7 cellular contexts compared by ENCODE assay signal in genomic region chr2:7083580-7084509, GRCh38.
A peak's percentile ranks its signal among the peaks of the same experiment; 100 is the strongest.
DNase-seq lines count a peak whose midpoint lies in the region; ATAC-seq and TF ChIP-seq lines count a peak whose summit lies in the region.

No MANE protein-coding gene starts in this region.

- no peaks in the 10 kb centered on the region for H3K4me1 ChIP-seq in HEK293 (ENCODE audit: control insufficient read depth, insufficient read depth, low read length)
- no peaks in the 10 kb centered on the region for H3K4me1 ChIP-seq in NT2/D1 (ENCODE audit: insufficient read depth, insufficient read length)
- H3K4me1 ChIP-seq in smooth muscle cell (ENCODE audit: low read depth): no peaks in the 10 kb centered on the region

- H3K4me3 ChIP-seq in HEK293 (ENCODE audit: low read depth, low read length) (no peak overlapping the region), NT2/D1 (ENCODE audit: insufficient read length, low read depth) (no peak overlapping the region), smooth muscle cell (no peak overlapping the region)

- no peaks in the 10 kb centered on the region for H3F3A ChIP-seq in smooth muscle cell (ENCODE audit: low read depth)

- no peaks in the 10 kb centered on the region for H3K9me3 ChIP-seq in HEK293 (ENCODE audit: control insufficient read depth, insufficient read depth, low read depth, low read length)
- H3K9me3 ChIP-seq in NT2/D1 (ENCODE audit: insufficient read depth, low read length): peaks cover 7% of the 10 kb centered on the region
- H3K9me3 ChIP-seq in smooth muscle cell (replicated peaks; ENCODE audit: low read depth): no peaks in the 10 kb centered on the region

- H3K9ac ChIP-seq in NT2/D1 (ENCODE audit: insufficient read length, low read depth) (no peak overlapping the region), smooth muscle cell (ENCODE audit: low read depth) (no peak overlapping the region)

- H3K36me3 ChIP-seq in HEK293 (ENCODE audit: control insufficient read depth in 2 of 2, insufficient read depth in 1 of 2, low read length in 2 of 2) (no peaks in the 10 kb centered on the region), NT2/D1 (ENCODE audit: insufficient read depth, insufficient read length, low read length) (no peaks in the 10 kb centered on the region), smooth muscle cell (ENCODE audit: low read depth) (no peaks in the 10 kb centered on the region)

- no peak overlapping the region for H3K4me2 ChIP-seq in smooth muscle cell

- CTCF ChIA-PET in HEK293 (lab: Yijun Ruan, JAX): interaction anchor here (0.6 to 1.4 kb wide), 5 partner anchors 18 to 1066 kb away, joined by 3 to 6 read pairs (median 4); no protein-coding TSS in a partner anchor

- H4K20me1 ChIP-seq in smooth muscle cell (ENCODE audit: low read depth): no peaks in the 10 kb centered on the region

- H2AFZ ChIP-seq in smooth muscle cell (ENCODE audit: low read depth): no peak overlapping the region

- DNase-seq in ELF-1 (ENCODE audit: low read depth, low spot score) (peak; percentile 62), NT2/D1 (ENCODE audit: low read depth, low spot score) (peak; percentile 49), dermis blood vessel endothelial cell (peak; percentile 72), smooth muscle cell (lab: John Stamatoyannopoulos, UW; ENCODE audit: unreplicated experiment) (no peak)
- no peak for DNase-seq in stimulated activated naive CD8-positive, alpha-beta T cell treated with anti-CD3 and anti-CD28 coated beads, Interleukin-15, Interleukin-2, amounts not matched to agents 100 U/mL and 50 U/mL, for 24 hours

- H3K27me3 ChIP-seq in NT2/D1 (ENCODE audit: insufficient read depth, insufficient read length) (no peaks in the 10 kb centered on the region), smooth muscle cell (ENCODE audit: low read depth) (no peaks in the 10 kb centered on the region)

- H3K79me2 ChIP-seq in smooth muscle cell (ENCODE audit: low read depth): no peaks in the 10 kb centered on the region

- H3K27ac ChIP-seq in HEK293 (ENCODE audit: extremely low read depth, low read depth, low read length) (no peak overlapping the region), smooth muscle cell (ENCODE audit: low read depth) (no peak overlapping the region)

- POLR2A ChIA-PET in HEK293 (lab: Yijun Ruan, JAX): no interaction called here

- no peak for TF ChIP-seq CTCF in HEK293 (tag by site-specific recombination; IDR thresholded peaks at IDR 0.05)
- TF ChIP-seq CTCF in smooth muscle cell (IDR thresholded peaks at IDR 0.05; ENCODE audit: borderline replicate concordance, insufficient read depth, poor library complexity, severe bottlenecking): peak; percentile 52

- no peak for ATAC-seq in stimulated activated naive CD8-positive, alpha-beta T cell treated with anti-CD3 and anti-CD28 coated beads, Interleukin-15, Interleukin-2, amounts not matched to agents 100 U/mL and 50 U/mL, for 24 hours
- no peak for ATAC-seq in GM18519 (IDR thresholded peaks at IDR 0.05; ENCODE audit: low FRiP score, unreplicated experiment)

- WGBS in smooth muscle cell (ENCODE audit: low lambda C conversion rate): 38% methylated on average over 10 of the region's 10 CpGs

TF ChIP-seq in HEK293, 187 proteins besides CTCF, POLR2A, EP300 and RAD21:
- TF ChIP-seq, protein P1, sequence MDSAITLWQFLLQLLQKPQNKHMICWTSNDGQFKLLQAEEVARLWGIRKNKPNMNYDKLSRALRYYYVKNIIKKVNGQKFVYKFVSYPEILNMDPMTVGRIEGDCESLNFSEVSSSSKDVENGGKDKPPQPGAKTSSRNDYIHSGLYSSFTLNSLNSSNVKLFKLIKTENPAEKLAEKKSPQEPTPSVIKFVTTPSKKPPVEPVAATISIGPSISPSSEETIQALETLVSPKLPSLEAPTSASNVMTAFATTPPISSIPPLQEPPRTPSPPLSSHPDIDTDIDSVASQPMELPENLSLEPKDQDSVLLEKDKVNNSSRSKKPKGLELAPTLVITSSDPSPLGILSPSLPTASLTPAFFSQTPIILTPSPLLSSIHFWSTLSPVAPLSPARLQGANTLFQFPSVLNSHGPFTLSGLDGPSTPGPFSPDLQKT (IDR thresholded peaks at IDR 0.05; ENCODE audit: borderline replicate concordance, low read depth, low read length): no peak
- TF ChIP-seq PRDM1 (tag by site-specific recombination; IDR thresholded peaks at IDR 0.05): no peak
- 0 out of 2 replicates have a peak, but pooled peaks have one; percentile 12 for TF ChIP-seq SCRT2 (tag by site-specific recombination; IDR thresholded peaks at IDR 0.05)
- TF ChIP-seq ZNF654 (tag by site-specific recombination; IDR thresholded peaks at IDR 0.05; ENCODE audit: low read depth): peak; percentile 33
- no peak for TF ChIP-seq ZNF624 (tag by site-specific recombination; IDR thresholded peaks at IDR 0.05)
- peak; percentile 42 for TF ChIP-seq SETDB1 (IDR thresholded peaks at IDR 0.05; ENCODE audit: insufficient read length, low read length)
- TF ChIP-seq ZNF776 (tag by site-specific recombination; IDR thresholded peaks at IDR 0.05; ENCODE audit: borderline replicate concordance): no peak
- TF ChIP-seq TRIM28 (IDR thresholded peaks at IDR 0.05; ENCODE audit: borderline replicate concordance, low read length): peak; percentile 43; the same call in 1 of the 2 replicates
- TF ChIP-seq EGR2 (tag by site-specific recombination; IDR thresholded peaks at IDR 0.05; ENCODE audit: low read depth): no peak
- no peak for TF ChIP-seq ATF2 (tag by site-specific recombination; IDR thresholded peaks at IDR 0.05; ENCODE audit: low read depth)
- TF ChIP-seq, protein P2, sequence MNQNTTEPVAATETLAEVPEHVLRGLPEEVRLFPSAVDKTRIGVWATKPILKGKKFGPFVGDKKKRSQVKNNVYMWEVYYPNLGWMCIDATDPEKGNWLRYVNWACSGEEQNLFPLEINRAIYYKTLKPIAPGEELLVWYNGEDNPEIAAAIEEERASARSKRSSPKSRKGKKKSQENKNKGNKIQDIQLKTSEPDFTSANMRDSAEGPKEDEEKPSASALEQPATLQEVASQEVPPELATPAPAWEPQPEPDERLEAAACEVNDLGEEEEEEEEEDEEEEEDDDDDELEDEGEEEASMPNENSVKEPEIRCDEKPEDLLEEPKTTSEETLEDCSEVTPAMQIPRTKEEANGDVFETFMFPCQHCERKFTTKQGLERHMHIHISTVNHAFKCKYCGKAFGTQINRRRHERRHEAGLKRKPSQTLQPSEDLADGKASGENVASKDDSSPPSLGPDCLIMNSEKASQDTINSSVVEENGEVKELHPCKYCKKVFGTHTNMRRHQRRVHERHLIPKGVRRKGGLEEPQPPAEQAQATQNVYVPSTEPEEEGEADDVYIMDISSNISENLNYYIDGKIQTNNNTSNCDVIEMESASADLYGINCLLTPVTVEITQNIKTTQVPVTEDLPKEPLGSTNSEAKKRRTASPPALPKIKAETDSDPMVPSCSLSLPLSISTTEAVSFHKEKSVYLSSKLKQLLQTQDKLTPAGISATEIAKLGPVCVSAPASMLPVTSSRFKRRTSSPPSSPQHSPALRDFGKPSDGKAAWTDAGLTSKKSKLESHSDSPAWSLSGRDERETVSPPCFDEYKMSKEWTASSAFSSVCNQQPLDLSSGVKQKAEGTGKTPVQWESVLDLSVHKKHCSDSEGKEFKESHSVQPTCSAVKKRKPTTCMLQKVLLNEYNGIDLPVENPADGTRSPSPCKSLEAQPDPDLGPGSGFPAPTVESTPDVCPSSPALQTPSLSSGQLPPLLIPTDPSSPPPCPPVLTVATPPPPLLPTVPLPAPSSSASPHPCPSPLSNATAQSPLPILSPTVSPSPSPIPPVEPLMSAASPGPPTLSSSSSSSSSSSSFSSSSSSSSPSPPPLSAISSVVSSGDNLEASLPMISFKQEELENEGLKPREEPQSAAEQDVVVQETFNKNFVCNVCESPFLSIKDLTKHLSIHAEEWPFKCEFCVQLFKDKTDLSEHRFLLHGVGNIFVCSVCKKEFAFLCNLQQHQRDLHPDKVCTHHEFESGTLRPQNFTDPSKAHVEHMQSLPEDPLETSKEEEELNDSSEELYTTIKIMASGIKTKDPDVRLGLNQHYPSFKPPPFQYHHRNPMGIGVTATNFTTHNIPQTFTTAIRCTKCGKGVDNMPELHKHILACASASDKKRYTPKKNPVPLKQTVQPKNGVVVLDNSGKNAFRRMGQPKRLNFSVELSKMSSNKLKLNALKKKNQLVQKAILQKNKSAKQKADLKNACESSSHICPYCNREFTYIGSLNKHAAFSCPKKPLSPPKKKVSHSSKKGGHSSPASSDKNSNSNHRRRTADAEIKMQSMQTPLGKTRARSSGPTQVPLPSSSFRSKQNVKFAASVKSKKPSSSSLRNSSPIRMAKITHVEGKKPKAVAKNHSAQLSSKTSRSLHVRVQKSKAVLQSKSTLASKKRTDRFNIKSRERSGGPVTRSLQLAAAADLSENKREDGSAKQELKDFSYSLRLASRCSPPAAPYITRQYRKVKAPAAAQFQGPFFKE (tag by site-specific recombination; IDR thresholded peaks at IDR 0.05; ENCODE audit: borderline replicate concordance): no peak
- TF ChIP-seq ZNF561 (tag by site-specific recombination; IDR thresholded peaks at IDR 0.05; ENCODE audit: borderline replicate concordance): no peak
TF ChIP-seq in HEK293: peak in this region for 4.

Comparison
In these comparisons a context has a peak if more than half of its experiments do, and no peak if none do; other contexts are left out.
1. DNase-seq: peak in ELF-1 (single experiment), NT2/D1 (single experiment) and dermis blood vessel endothelial cell (single experiment); none in smooth muscle cell (single experiment) and stimulated activated naive CD8-positive, alpha-beta T cell treated with anti-CD3 and anti-CD28 coated beads, Interleukin-15, Interleukin-2, amounts not matched to agents 100 U/mL and 50 U/mL, for 24 hours (single experiment).